ENCODE assay signal across 8 cellular contexts in the genomic region with DNA sequence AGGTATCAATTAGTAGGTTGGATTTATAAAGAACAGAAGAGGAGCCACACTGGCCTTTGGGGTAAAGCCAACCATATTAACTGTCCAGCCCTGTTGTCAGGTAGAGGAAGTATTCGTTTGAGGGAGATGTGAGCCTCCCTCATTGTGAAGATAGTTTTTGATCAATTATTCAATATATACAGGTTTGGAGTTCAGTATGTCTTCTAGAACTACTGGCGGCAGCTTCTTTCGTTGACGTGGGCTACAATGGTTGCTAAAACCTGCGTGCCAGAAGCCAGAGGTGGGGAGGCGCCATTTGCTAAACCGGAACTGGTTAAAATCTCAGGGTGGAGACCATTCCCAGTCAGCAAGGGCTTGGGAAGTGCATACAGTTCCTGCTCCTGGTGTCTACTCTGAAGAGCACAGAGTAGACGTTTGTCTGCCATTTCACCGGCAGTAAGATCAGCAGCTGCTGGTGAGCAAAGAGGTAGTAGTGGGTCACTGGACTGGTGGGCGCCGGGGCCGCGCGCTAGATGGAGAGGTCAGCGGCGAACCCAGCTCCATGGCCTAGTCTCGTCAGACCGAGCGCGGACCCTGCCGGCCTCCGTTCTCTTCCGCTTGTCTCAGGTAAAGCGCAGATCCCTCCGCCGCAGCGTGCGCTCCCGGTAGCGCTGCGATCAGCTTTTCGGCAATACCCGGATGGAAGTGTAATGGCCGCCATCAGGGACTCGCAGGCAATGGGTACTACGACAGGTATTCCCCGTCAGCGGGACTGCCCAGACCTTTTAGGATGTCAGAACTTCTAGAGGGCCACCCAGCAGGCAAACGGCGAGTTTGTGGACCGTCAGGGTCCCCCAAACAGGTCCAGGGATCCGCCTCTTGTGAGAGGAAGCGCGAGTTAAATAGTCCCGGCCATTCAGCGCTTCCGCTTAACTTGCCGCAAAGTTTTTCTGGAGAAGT. TPM values are rescaled to one million over a fixed set of nuclear protein-coding genes. Genes with fewer than 3 reads are reported as not detected.
DNase-seq lines count a peak whose midpoint lies in the region; ATAC-seq and TF ChIP-seq lines count a peak whose summit lies in the region.

A gene with protein sequence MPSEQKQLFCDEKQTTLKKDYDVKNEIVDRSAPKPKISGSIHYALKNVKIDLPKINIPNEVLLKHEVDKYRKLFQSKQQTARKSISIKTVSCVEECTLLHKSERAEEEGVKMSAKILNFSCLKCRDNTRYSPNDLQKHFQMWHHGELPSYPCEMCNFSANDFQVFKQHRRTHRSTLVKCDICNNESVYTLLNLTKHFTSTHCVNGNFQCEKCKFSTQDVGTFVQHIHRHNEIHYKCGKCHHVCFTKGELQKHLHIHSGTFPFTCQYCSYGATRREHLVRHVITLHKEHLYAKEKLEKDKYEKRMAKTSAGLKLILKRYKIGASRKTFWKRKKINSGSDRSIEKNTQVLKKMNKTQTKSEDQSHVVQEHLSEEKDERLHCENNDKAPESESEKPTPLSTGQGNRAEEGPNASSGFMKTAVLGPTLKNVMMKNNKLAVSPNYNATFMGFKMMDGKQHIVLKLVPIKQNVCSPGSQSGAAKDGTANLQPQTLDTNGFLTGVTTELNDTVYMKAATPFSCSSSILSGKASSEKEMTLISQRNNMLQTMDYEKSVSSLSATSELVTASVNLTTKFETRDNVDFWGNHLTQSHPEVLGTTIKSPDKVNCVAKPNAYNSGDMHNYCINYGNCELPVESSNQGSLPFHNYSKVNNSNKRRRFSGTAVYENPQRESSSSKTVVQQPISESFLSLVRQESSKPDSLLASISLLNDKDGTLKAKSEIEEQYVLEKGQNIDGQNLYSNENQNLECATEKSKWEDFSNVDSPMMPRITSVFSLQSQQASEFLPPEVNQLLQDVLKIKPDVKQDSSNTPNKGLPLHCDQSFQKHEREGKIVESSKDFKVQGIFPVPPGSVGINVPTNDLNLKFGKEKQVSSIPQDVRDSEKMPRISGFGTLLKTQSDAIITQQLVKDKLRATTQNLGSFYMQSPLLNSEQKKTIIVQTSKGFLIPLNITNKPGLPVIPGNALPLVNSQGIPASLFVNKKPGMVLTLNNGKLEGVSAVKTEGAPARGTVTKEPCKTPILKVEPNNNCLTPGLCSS (N-terminal part only) (plus strand): TSS at position 911 of the 939 bp plus-strand sequence. CDS start 26,026 bp downstream, outside the sequence.

- H3K27me3 Mint-ChIP-seq in CD4-positive, alpha-beta memory T cell, result peaks cover 20 to 31% of the 10 kb centered on the region in 2 donors
- peaks cover 20% of the 10 kb centered on the region for H3K27me3 Mint-ChIP-seq in activated CD8-positive, alpha-beta T cell treated with anti-CD3 and anti-CD28 coated beads, Interleukin-2, amount 10 ng/mL, durations not matched to agents 7 days and 5 days (ENCODE audit: low read depth)

- peaks cover 17% of the 10 kb centered on the region for H3K4me1 ChIP-seq in CD4-positive, alpha-beta memory T cell (ENCODE audit: insufficient read depth, low read length)
- H3K4me1 ChIP-seq in ectodermal cell (ENCODE audit: control insufficient read depth, insufficient read depth, low read length), result peaks cover 8% of the 10 kb centered on the region
- H3K4me1 ChIP-seq in lung (ENCODE audit: control insufficient read depth in 2 of 2, insufficient read depth in 2 of 2, low read length in 2 of 2), result no peaks in the 10 kb centered on the region

- intact Hi-C loops in CD4-positive, alpha-beta memory T cell (cut with micrococcal nuclease), result loop anchor here (1.0 kb wide), 4 partner anchors 39 to 435 kb away; partner anchors contain the start of genes CC2D2B and CCNJ

- H3K27ac ChIP-seq in CD4-positive, alpha-beta memory T cell (ENCODE audit: low read depth, low read length), result peak within 1 kb of the TSS; percentile 97
- H3K27ac ChIP-seq in ectodermal cell (ENCODE audit: insufficient read depth, low read depth, low read length, poor library complexity, severe bottlenecking) (peak within 1 kb of the TSS; percentile 97), lung (ENCODE audit: low read depth in 1 of 2, low read length in 1 of 2) (peak within 1 kb of the TSS; percentile 98)

- peaks cover 24 to 36% of the 10 kb centered on the region in 2 donors for H3K36me3 Mint-ChIP-seq in CD4-positive, alpha-beta memory T cell
- H3K36me3 Mint-ChIP-seq in activated CD8-positive, alpha-beta T cell treated with anti-CD3 and anti-CD28 coated beads, Interleukin-2, amount 10 ng/mL, durations not matched to agents 7 days and 5 days (ENCODE audit: low read depth), result peaks cover 34% of the 10 kb centered on the region

- H3K4me3 ChIP-seq in CD4-positive, alpha-beta memory T cell (ENCODE audit: low read length in 2 of 2), result peak within 1 kb of the TSS; percentile 96 to 99
- peak within 1 kb of the TSS; percentile 82 for H3K4me3 ChIP-seq in ectodermal cell (ENCODE audit: insufficient read depth, low read depth, low read length)
- peak within 1 kb of the TSS; percentile 74 for H3K4me3 ChIP-seq in lung

- H3K9me3 Mint-ChIP-seq in CD4-positive, alpha-beta memory T cell, result peaks cover 0 to 20% (median 11%) of the 10 kb centered on the region in 8 donors
- H3K9me3 Mint-ChIP-seq in activated CD8-positive, alpha-beta T cell treated with anti-CD3 and anti-CD28 coated beads, Interleukin-2, amount 10 ng/mL, durations not matched to agents 7 days and 5 days (ENCODE audit: insufficient read depth), result peaks cover 6% of the 10 kb centered on the region

- peaks cover 9% of the 10 kb centered on the region for H3K27me3 ChIP-seq in CD4-positive, alpha-beta memory T cell (ENCODE audit: insufficient read depth, low read length)
- H3K27me3 ChIP-seq in ectodermal cell (ENCODE audit: control insufficient read depth, insufficient read depth, low read length, poor library complexity, severe bottlenecking) (peaks cover 3% of the 10 kb centered on the region), lung (ENCODE audit: control insufficient read depth, insufficient read depth) (no peaks in the 10 kb centered on the region)

- peaks cover 3% of the 10 kb centered on the region for H3K36me3 ChIP-seq in CD4-positive, alpha-beta memory T cell (ENCODE audit: insufficient read depth, low read length)
- H3K36me3 ChIP-seq in ectodermal cell (ENCODE audit: control insufficient read depth, insufficient read depth, low read length) (peaks cover 8% of the 10 kb centered on the region), lung (ENCODE audit: control insufficient read depth in 2 of 2, insufficient read depth in 2 of 2, low read length in 2 of 2) (peaks cover 0 to 3% of the 10 kb centered on the region in 2 donors)

- 9 to 10% methylated on average over 47 to 48 of the region's 48 CpGs for WGBS in ectodermal cell, 2 experiments
- 10 to 11% methylated on average over 48 of the region's 48 CpGs for WGBS in lung, 2 donors

- TF ChIP-seq CTCF in lung (IDR thresholded peaks at IDR 0.05; ENCODE audit: control extremely low read depth, extremely low read depth), result no peak

- POLR2A ChIA-PET in CD4-positive, alpha-beta memory T cell (lab: Charles Lee; ENCODE audit: partially characterized antibody), result interaction anchor here (0.9 to 2.4 kb wide), 16 partner anchors 9 to 1190 kb away, joined by 3 to 378 read pairs (median 4); partner anchors contain the start of genes CC2D2B, CCNJ, FRAT1 and TCTN3
- POLR2A ChIA-PET in activated CD8-positive, alpha-beta T cell treated with anti-CD3 and anti-CD28 coated beads, Interleukin-2, amount 10 ng/mL, durations not matched to agents 7 days and 5 days (lab: Charles Lee), result interaction anchor here (0.6 to 2.4 kb wide), 26 partner anchors 9 to 334 kb away, joined by 3 to 164 read pairs (median 4); no protein-coding TSS in a partner anchor

- ATAC-seq in GM19438 (IDR thresholded peaks at IDR 0.05; ENCODE audit: low read depth, unreplicated experiment), result peak; percentile 78
- peak; percentile 80 for ATAC-seq in HG03571 (IDR thresholded peaks at IDR 0.05; ENCODE audit: unreplicated experiment)
- peak; percentile 86 for ATAC-seq in activated CD8-positive, alpha-beta T cell treated with anti-CD3 and anti-CD28 coated beads, Interleukin-2, amount 10 ng/mL, durations not matched to agents 7 days and 5 days
- peak; percentile 98 for ATAC-seq in lung (ENCODE audit: insufficient read depth, low FRiP score)

- peaks cover 11 to 23% (median 17%) of the 10 kb centered on the region in 4 donors for H3K4me1 Mint-ChIP-seq in CD4-positive, alpha-beta memory T cell
- peaks cover 24% of the 10 kb centered on the region for H3K4me1 Mint-ChIP-seq in activated CD8-positive, alpha-beta T cell treated with anti-CD3 and anti-CD28 coated beads, Interleukin-2, amount 10 ng/mL, durations not matched to agents 7 days and 5 days (ENCODE audit: low read depth)

- H3K27ac Mint-ChIP-seq in CD4-positive, alpha-beta memory T cell, result peak within 1 kb of the TSS; percentile 99 to 100 (median 99)
- peak within 1 kb of the TSS; percentile 100 for H3K27ac Mint-ChIP-seq in activated CD8-positive, alpha-beta T cell treated with anti-CD3 and anti-CD28 coated beads, Interleukin-2, amount 10 ng/mL, durations not matched to agents 7 days and 5 days

- CTCF ChIA-PET in CD4-positive, alpha-beta memory T cell (lab: Charles Lee; ENCODE audit: partially characterized antibody), result interaction anchor here (0.8 to 2.4 kb wide), 6 partner anchors 16 to 436 kb away, joined by 3 to 34 read pairs (median 4); partner anchors contain the start of gene TCTN3
- CTCF ChIA-PET in activated CD8-positive, alpha-beta T cell treated with anti-CD3 and anti-CD28 coated beads, Interleukin-2, amount 10 ng/mL, durations not matched to agents 7 days and 5 days (lab: Charles Lee), result interaction anchor here (0.8 to 2.2 kb wide), 10 partner anchors 9 to 436 kb away, joined by 3 to 19 read pairs (median 4); partner anchors contain the start of gene TCTN3

- no peaks in the 10 kb centered on the region for H3K9me3 ChIP-seq in CD4-positive, alpha-beta memory T cell (ENCODE audit: control insufficient read depth in 1 of 2, low read length in 2 of 2)
- no peaks in the 10 kb centered on the region for H3K9me3 ChIP-seq in ectodermal cell (ENCODE audit: control insufficient read depth, low read length)
- peaks cover 0 to under 1% of the 10 kb centered on the region in 2 donors for H3K9me3 ChIP-seq in lung (ENCODE audit: control insufficient read depth in 2 of 2, insufficient read depth in 1 of 2, low read length in 1 of 2)

- H3K4me3 Mint-ChIP-seq in CD4-positive, alpha-beta memory T cell, result peak within 1 kb of the TSS; percentile 90 to 98 (median 96)
- H3K4me3 Mint-ChIP-seq in activated CD8-positive, alpha-beta T cell treated with anti-CD3 and anti-CD28 coated beads, Interleukin-2, amount 10 ng/mL, durations not matched to agents 7 days and 5 days, result peak within 1 kb of the TSS; percentile 90

- peak; percentile 90 to 95 (median 94) for DNase-seq in CD4-positive, alpha-beta memory T cell
- DNase-seq in NCI-H82 (lab: John Stamatoyannopoulos, UW), result peak; percentile 94
- peak; percentile 92 for DNase-seq in activated CD8-positive, alpha-beta T cell treated with anti-CD3 and anti-CD28 coated beads, Interleukin-2, amount 10 ng/mL, durations not matched to agents 7 days and 5 days
- DNase-seq in lung (ENCODE audit: low spot score), result peak; percentile 94
- DNase-seq in stimulated activated CD4-positive, alpha-beta T cell treated with anti-CD3 and anti-CD28 coated beads, TNF-alpha, amount 100 ng/mL, for 24 hours (ENCODE audit: low read depth in 3 of 3), result peak; percentile 74 to 85 (median 79)

RNA-seq across cellular contexts. Expression of the gene that starts here (rescaled TPM):
- 10 to 100 TPM; 22.4 to 24.0 TPM for total RNA-seq in CD4-positive, alpha-beta memory T cell
- 10 to 100 TPM; 11.1 to 12.4 TPM for polyA plus RNA-seq in CD4-positive, alpha-beta memory T cell
- total RNA-seq in activated CD8-positive, alpha-beta T cell treated with anti-CD3 and anti-CD28 coated beads, Interleukin-2, amount 10 ng/mL, durations not matched to agents 7 days and 5 days, result 10 to 100 TPM; 15.3 to 16.5 TPM
- 26.3 TPM for polyA plus RNA-seq in ectodermal cell (2013, experiment 1 of 4)
- 32.1 TPM for polyA plus RNA-seq in ectodermal cell (2013, experiment 2 of 4)
- polyA plus RNA-seq in ectodermal cell (2013, experiment 3 of 4), result 28.1 TPM
- polyA plus RNA-seq in ectodermal cell (2013, experiment 4 of 4), result 32.8 TPM
- 10 to 100 TPM; 21.5 to 68.2 TPM for total RNA-seq in lung
- polyA plus RNA-seq in lung, result 1 to 10 TPM; 4.4 to 5.3 TPM

Comparison
In these comparisons a context has a peak if more than half of its experiments do, and no peak if none do; other contexts are left out.
1. Peak in every context shown above with its lines: DNase-seq, ATAC-seq, H3K4me3 ChIP-seq and H3K27ac ChIP-seq.